Comparison of ENCODE assay signal across 29 cellular contexts in genomic region chr4:20323991-20324390, GRCh38.
DNase-seq lines count a peak whose midpoint lies in the region; ATAC-seq and TF ChIP-seq lines count a peak whose summit lies in the region.
"Had no signal": no experiment of that assay in that cellular context is flagged by ENCODE, and none has a peak within 500 bp of the region (broad histone marks: within the 10 kb centered on the region; RNA-seq: fewer than 3 reads in every experiment).

No MANE protein-coding gene starts in this region.

- H4K5ac ChIP-seq in mesendoderm (ENCODE audit: low read length), result no peak overlapping the region

- no peaks in the 10 kb centered on the region for H3K36me3 Mint-ChIP-seq in GM23338 (ENCODE audit: low read depth)
- H3K36me3 Mint-ChIP-seq: naive B cell; stimulated activated memory B cell treated with anti-CD40 and anti-IgM and Interleukin-4, amounts not matched to agents 10 μg/mL and 1 μg/mL and 100 μg/mL, for 72 hours had no signal

- peaks cover 9% of the 10 kb centered on the region for H3K4me1 Mint-ChIP-seq in GM23338
- H3K4me1 Mint-ChIP-seq: activated CD4-positive, alpha-beta memory T cell treated with anti-CD3 and anti-CD28 coated beads, Interleukin-2, amount 10 ng/mL, durations not matched to agents 7 days and 5 days; activated T-helper 17 cell treated with anti-CD3 and anti-CD28 coated beads, Interleukin-2, amount 50 U/mL, for 72 hours; naive B cell; stimulated activated memory B cell treated with anti-CD40 and anti-IgM and Interleukin-4, amounts not matched to agents 10 μg/mL and 1 μg/mL and 100 μg/mL, for 72 hours had no signal

- WGBS in SK-N-SH (ENCODE audit: low lambda C conversion rate), result 80% methylated on average over 6 of the region's 6 CpGs
- WGBS in mesendoderm (ENCODE audit: extremely low coverage, insufficient coverage, low lambda C conversion rate), result no CpG with 5 or more reads among the region's 6 CpGs

- H3K27ac ChIP-seq in GM23338 (ENCODE audit: low read depth), result no peak overlapping the region
- H3K27ac ChIP-seq in SK-N-SH (ENCODE audit: low read depth in 2 of 2, low read length in 1 of 2), result no peak overlapping the region
- no peak overlapping the region for H3K27ac ChIP-seq in epithelial cell of prostate
- H3K27ac ChIP-seq in mesendoderm (ENCODE audit: low read depth, low read length), result no peak overlapping the region
- H3K27ac ChIP-seq: BLaER1 treated with 17β-estradiol and CSF1 and Interleukin-3, amounts not matched to agents 10 nM and 100 nM; heart left ventricle; neutrophil; right lobe of liver; upper lobe of left lung had no signal

- no peak overlapping the region for H2AFZ ChIP-seq in GM23338
- H2AFZ ChIP-seq in SK-N-SH (ENCODE audit: low read depth), result no peak overlapping the region

- H3K9me3 ChIP-seq in SK-N-SH, result no peaks in the 10 kb centered on the region
- H3K9me3 ChIP-seq: BLaER1 treated with 17β-estradiol and CSF1 and Interleukin-3, amounts not matched to agents 10 nM and 100 nM; heart left ventricle; neutrophil; right lobe of liver; upper lobe of left lung had no signal

- H3K18ac ChIP-seq in mesendoderm (ENCODE audit: low read length), result no peak overlapping the region

- no peaks in the 10 kb centered on the region for H3K9me2 ChIP-seq in GM23338 (ENCODE audit: insufficient read depth)
- no peaks in the 10 kb centered on the region for H3K9me2 ChIP-seq in SK-N-SH

- DNase-seq in GM23338 (ENCODE audit: low spot score) (no peak), SK-N-SH (no peak), epithelial cell of prostate (ENCODE audit: low read depth, low spot score) (peak; percentile 3), mesendoderm (peak; percentile 95), NCI-H146 (lab: John Stamatoyannopoulos, UW) (no peak), NCI-H1092 treated with DMSO at 0.1 percent for 48 hours (lab: John Stamatoyannopoulos, UW) (no peak)
- DNase-seq: activated CD4-positive, alpha-beta memory T cell treated with anti-CD3 and anti-CD28 coated beads, Interleukin-2, amount 10 ng/mL, durations not matched to agents 7 days and 5 days; activated CD4-positive, alpha-beta T cell treated with anti-CD3 and anti-CD28 coated beads for 1 hour; activated naive CD4-positive, alpha-beta T cell treated with anti-CD3 and anti-CD28 coated beads, Interleukin-2, amount 50 U/mL, for 16 hours; central memory CD4-positive, alpha-beta T cell; DMS53; heart left ventricle; naive B cell; NCI-H1092; NCI-H1930; NCI-H82; right lobe of liver; stimulated activated CD4-positive, alpha-beta T cell treated with anti-CD3 and anti-CD28 coated beads, Interleukin-12 subunit alpha, Interleukin-12 subunit beta, amount 100 ng/mL, for 4 hours; stimulated activated CD4-positive, alpha-beta T cell treated with anti-CD3 and anti-CD28 coated beads, Interleukin-4, amount 100 ng/mL, for 24 hours; substantia nigra; upper lobe of left lung had no signal

- H3K4me1 ChIP-seq in GM23338 (ENCODE audit: insufficient read depth) (peaks cover 4% of the 10 kb centered on the region; the same call in 1 of the 2 replicates), SK-N-SH (ENCODE audit: control insufficient read depth in 1 of 2, insufficient read depth in 2 of 2, low read depth in 1 of 2, low read length in 1 of 2) (peaks cover 6 to 34% of the 10 kb centered on the region in 2 experiments), mesendoderm (ENCODE audit: control insufficient read depth, low read depth, low read length) (no peaks in the 10 kb centered on the region)
- H3K4me1 ChIP-seq: BLaER1 treated with 17β-estradiol and CSF1 and Interleukin-3, amounts not matched to agents 10 nM and 100 nM; right lobe of liver had no signal

- H3K36me3 ChIP-seq in GM23338 (ENCODE audit: insufficient read depth) (no peaks in the 10 kb centered on the region), SK-N-SH (replicated peaks in 1 of 2; ENCODE audit: control insufficient read depth in 1 of 2, insufficient read depth in 2 of 2, low read length in 1 of 2) (no peaks in the 10 kb centered on the region), mesendoderm (ENCODE audit: control insufficient read depth, insufficient read depth, low read length) (no peaks in the 10 kb centered on the region)
- H3K36me3 ChIP-seq: BLaER1 treated with 17β-estradiol and CSF1 and Interleukin-3, amounts not matched to agents 10 nM and 100 nM; heart left ventricle; neutrophil; right lobe of liver; upper lobe of left lung had no signal

- no peak for TF ChIP-seq RAD21 in SK-N-SH (IDR thresholded peaks at IDR 0.05; ENCODE audit: low read length)

- no peaks in the 10 kb centered on the region for H3K9me3 Mint-ChIP-seq in GM23338
- H3K9me3 Mint-ChIP-seq: activated T-helper 17 cell treated with anti-CD3 and anti-CD28 coated beads, Interleukin-2, amount 50 U/mL, for 72 hours; T-helper 1 cell treated with Interleukin-12 subunit alpha and Interleukin-12 subunit beta and Interleukin-4 antibody, amounts not matched to agents 30 μg/mL and 1 μg/mL, for 36 hours had no signal

- no peak overlapping the region for H2BK5ac ChIP-seq in mesendoderm (ENCODE audit: low read length)

- H3K23ac ChIP-seq in mesendoderm (ENCODE audit: low read length), result no peak overlapping the region

- H3K4me3 ChIP-seq in GM23338, result no peak overlapping the region
- no peak overlapping the region for H3K4me3 ChIP-seq in SK-N-SH (ENCODE audit: low read depth in 2 of 2, low read length in 1 of 2)
- no peak overlapping the region for H3K4me3 ChIP-seq in mesendoderm (ENCODE audit: low read length)
- H3K4me3 ChIP-seq: BLaER1 treated with 17β-estradiol and CSF1 and Interleukin-3, amounts not matched to agents 10 nM and 100 nM; heart left ventricle; right lobe of liver; upper lobe of left lung had no signal

- no peaks in the 10 kb centered on the region for H3K27me3 Mint-ChIP-seq in GM23338 (ENCODE audit: insufficient read depth, low read depth, poor library complexity)
- H3K27me3 Mint-ChIP-seq: activated CD4-positive, alpha-beta memory T cell treated with anti-CD3 and anti-CD28 coated beads, Interleukin-2, amount 10 ng/mL, durations not matched to agents 7 days and 5 days; naive B cell; progenitor cell of endocrine pancreas; stimulated activated memory B cell treated with anti-CD40 and anti-IgM and Interleukin-4, amounts not matched to agents 10 μg/mL and 1 μg/mL and 100 μg/mL, for 72 hours had no signal

- H3K79me2 ChIP-seq in GM23338 (replicated peaks; ENCODE audit: insufficient read depth) (no peaks in the 10 kb centered on the region), SK-N-SH (ENCODE audit: insufficient read depth) (peaks cover 88% of the 10 kb centered on the region), mesendoderm (ENCODE audit: control insufficient read depth, insufficient read depth, low read length) (no peaks in the 10 kb centered on the region)

- H3K4me2 ChIP-seq in GM23338 (no peak overlapping the region), SK-N-SH (no peak overlapping the region), mesendoderm (ENCODE audit: low read length) (no peak overlapping the region)
- H3K4me2 ChIP-seq: BLaER1 treated with 17β-estradiol and CSF1 and Interleukin-3, amounts not matched to agents 10 nM and 100 nM had no signal

- no peaks in the 10 kb centered on the region for H3K27me3 ChIP-seq in GM23338 (ENCODE audit: insufficient read depth)
- no peaks in the 10 kb centered on the region for H3K27me3 ChIP-seq in SK-N-SH (ENCODE audit: insufficient read depth)
- H3K27me3 ChIP-seq in mesendoderm (ENCODE audit: insufficient read depth, low read length, poor library complexity), result no peaks in the 10 kb centered on the region
- H3K27me3 ChIP-seq: BLaER1 treated with 17β-estradiol and CSF1 and Interleukin-3, amounts not matched to agents 10 nM and 100 nM; heart left ventricle; neutrophil; right lobe of liver; upper lobe of left lung had no signal

- peaks cover 2% of the 10 kb centered on the region for H3K79me1 ChIP-seq in mesendoderm (ENCODE audit: low read length)

- H2AK5ac ChIP-seq in mesendoderm (ENCODE audit: low read length), result no peak overlapping the region

- no peak overlapping the region for H4K8ac ChIP-seq in mesendoderm (ENCODE audit: low read depth, low read length)

- H2BK120ac ChIP-seq in mesendoderm (ENCODE audit: low read depth, low read length), result no peak overlapping the region

- CTCF ChIA-PET in SK-N-SH (lab: Yijun Ruan, JAX), result interaction anchor here (1.1 to 1.3 kb wide), 2 partner anchors 25 to 98 kb away, joined by 3 read pairs; no protein-coding TSS in a partner anchor

- H3K56ac ChIP-seq in mesendoderm (ENCODE audit: low read length), result no peak overlapping the region

- H3K9ac ChIP-seq in SK-N-SH (no peak overlapping the region), mesendoderm (ENCODE audit: low read length) (no peak overlapping the region)
- H3K9ac ChIP-seq: BLaER1 treated with 17β-estradiol and CSF1 and Interleukin-3, amounts not matched to agents 10 nM and 100 nM had no signal

- H3K4me3 Mint-ChIP-seq in GM23338, result no peak overlapping the region
- H3K4me3 Mint-ChIP-seq: activated CD4-positive, alpha-beta memory T cell treated with anti-CD3 and anti-CD28 coated beads, Interleukin-2, amount 10 ng/mL, durations not matched to agents 7 days and 5 days; activated T-helper 17 cell treated with anti-CD3 and anti-CD28 coated beads, Interleukin-2, amount 50 U/mL, for 72 hours; naive B cell; stimulated activated memory B cell treated with anti-CD40 and anti-IgM and Interleukin-4, amounts not matched to agents 10 μg/mL and 1 μg/mL and 100 μg/mL, for 72 hours; T-helper 1 cell treated with Interleukin-12 subunit alpha and Interleukin-12 subunit beta and Interleukin-4 antibody, amounts not matched to agents 30 μg/mL and 1 μg/mL, for 36 hours had no signal

- H3F3A ChIP-seq in GM23338 (replicated peaks; ENCODE audit: low read depth), result no peaks in the 10 kb centered on the region
- peaks cover 11% of the 10 kb centered on the region for H3F3A ChIP-seq in SK-N-SH (replicated peaks; ENCODE audit: insufficient read depth)

- no peaks in the 10 kb centered on the region for H4K20me1 ChIP-seq in GM23338 (replicated peaks; ENCODE audit: insufficient read depth)
- H4K20me1 ChIP-seq in SK-N-SH (ENCODE audit: insufficient read depth), result peaks cover 48% of the 10 kb centered on the region; the same call in 1 of the 2 replicates
- H4K20me1 ChIP-seq: BLaER1 treated with 17β-estradiol and CSF1 and Interleukin-3, amounts not matched to agents 10 nM and 100 nM had no signal

- ATAC-seq in GM23338 (no peak), GM19328 (IDR thresholded peaks at IDR 0.05; ENCODE audit: unreplicated experiment) (no peak)
- ATAC-seq: activated T-helper 17 cell treated with anti-CD3 and anti-CD28 coated beads, Interleukin-2, amount 50 U/mL, for 72 hours; heart left ventricle; left lobe of liver; right lobe of liver; stimulated activated memory B cell treated with anti-CD40 and anti-IgM and Interleukin-4, amounts not matched to agents 10 μg/mL and 1 μg/mL and 100 μg/mL, for 72 hours had no signal

- TF ChIP-seq EP300 in SK-N-SH (IDR thresholded peaks at IDR 0.05; ENCODE audit: borderline replicate concordance in 1 of 2, low read depth in 1 of 2, low read length in 1 of 2), result no peak

- no peak overlapping the region for H2BK15ac ChIP-seq in mesendoderm (replicated peaks; ENCODE audit: low read depth)

- POLR2A ChIA-PET in SK-N-SH (lab: Yijun Ruan, JAX), result no interaction called here

- 0 out of 2 replicates have a peak overlapping the region, but pooled peaks have one; percentile 41 for H3K27ac Mint-ChIP-seq in GM23338
- H3K27ac Mint-ChIP-seq: activated CD4-positive, alpha-beta memory T cell treated with anti-CD3 and anti-CD28 coated beads, Interleukin-2, amount 10 ng/mL, durations not matched to agents 7 days and 5 days; activated T-helper 17 cell treated with anti-CD3 and anti-CD28 coated beads, Interleukin-2, amount 50 U/mL, for 72 hours; naive B cell; progenitor cell of endocrine pancreas; stimulated activated memory B cell treated with anti-CD40 and anti-IgM and Interleukin-4, amounts not matched to agents 10 μg/mL and 1 μg/mL and 100 μg/mL, for 72 hours; T-helper 1 cell treated with Interleukin-12 subunit alpha and Interleukin-12 subunit beta and Interleukin-4 antibody, amounts not matched to agents 30 μg/mL and 1 μg/mL, for 36 hours had no signal

- TF ChIP-seq CTCF in GM23338 (conservative IDR thresholded peaks at IDR 0.05; ENCODE audit: low read depth in 2 of 2) (no peak), SK-N-SH (IDR thresholded peaks at IDR 0.05) (no peak)

- no peak overlapping the region for H3K4ac ChIP-seq in mesendoderm (ENCODE audit: low read depth, low read length)

Comparison
In these comparisons a context has a peak if more than half of its experiments do, and no peak if none do; other contexts are left out.
1. DNase-seq: peak in epithelial cell of prostate (single experiment) and mesendoderm (single experiment); none in GM23338 (single experiment), SK-N-SH (single experiment), NCI-H146 (single experiment) and NCI-H1092 treated with DMSO at 0.1 percent for 48 hours (single experiment).